Comparison of ENCODE assay signal across 8 cellular contexts in genomic region chr18:3447035-3447894, GRCh38. TPM values are rescaled to one million over a fixed set of nuclear protein-coding genes. Genes with fewer than 3 reads are reported as not detected.
DNase-seq lines count a peak whose midpoint lies in the region; ATAC-seq and TF ChIP-seq lines count a peak whose summit lies in the region.

No MANE protein-coding gene starts in this region.

- ATAC-seq in GM19395 (IDR thresholded peaks at IDR 0.05; ENCODE audit: unreplicated experiment), result no peak

- H3K56ac ChIP-seq in H9 (ENCODE audit: insufficient read length, low read depth, low read length), result peak overlapping the region; percentile 94

- H3K4ac ChIP-seq in H9 (ENCODE audit: low read depth, low read length) (peak overlapping the region; percentile 87; the same call in 1 of the 2 replicates), neuronal stem cell (ENCODE audit: low read length) (no peak overlapping the region)

- H4K20me1 ChIP-seq in H9 (ENCODE audit: control insufficient read depth, insufficient read depth, insufficient read length), result no peaks in the 10 kb centered on the region

- H3K27me3 Mint-ChIP-seq in H9 (ENCODE audit: low read depth), result peaks cover 2% of the 10 kb centered on the region; the same call in 1 of the 2 replicates

- no peak overlapping the region for H2BK20ac ChIP-seq in H9 (ENCODE audit: low read depth, low read length, poor library complexity, severe bottlenecking)

- H3K14ac ChIP-seq in H9 (ENCODE audit: insufficient read depth, low read length) (peak overlapping the region; percentile 93), neuronal stem cell (ENCODE audit: low read length) (no peak overlapping the region)

- peak overlapping the region; percentile 87 for H3T11ph ChIP-seq in H9 (ENCODE audit: low read length)

- TF ChIP-seq CTCF in H9 (conservative IDR thresholded peaks at IDR 0.05) (no peak), VCaP (conservative IDR thresholded peaks at IDR 0.05) (no peak), esophagus muscularis mucosa (IDR thresholded peaks at IDR 0.05) (no peak)

- H3K9me3 Mint-ChIP-seq in H9, result peaks cover under 1 to 8% of the 10 kb centered on the region in 2 experiments; a peak in 3 of 5 replicates

- H3K27ac Mint-ChIP-seq in H9, result peak overlapping the region; percentile 100

- DNase-seq in H9 (peak; percentile 50), esophagus muscularis mucosa (ENCODE audit: extremely low spot score) (no peak), neuronal stem cell (ENCODE audit: low spot score) (no peak), DMS114 treated with DMSO at 0.1 percent for 48 hours (lab: John Stamatoyannopoulos, UW; ENCODE audit: unreplicated experiment) (no peak), MV-4-11 (lab: John Stamatoyannopoulos, UW) (no peak)

- H3K18ac ChIP-seq in H9 (ENCODE audit: insufficient read length, low read depth, low read length) (peak overlapping the region; percentile 97), neuronal stem cell (ENCODE audit: low read length) (peak overlapping the region; percentile 5)

- H3K4me2 ChIP-seq in H9 (ENCODE audit: insufficient read depth, insufficient read length, low read length) (peak overlapping the region; percentile 85), neuronal stem cell (ENCODE audit: insufficient read depth, low read length, poor library complexity, severe bottlenecking) (peak overlapping the region; percentile 88)

- H3K4me1 ChIP-seq in ACC112 (ENCODE audit: control insufficient read depth, insufficient read depth, low read length, unreplicated experiment), result peaks cover 14% of the 10 kb centered on the region
- peaks cover 13% of the 10 kb centered on the region for H3K4me1 ChIP-seq in H9 (ENCODE audit: insufficient read depth, low read length)
- H3K4me1 ChIP-seq in esophagus muscularis mucosa, result peaks cover 9 to 14% (median 12%) of the 10 kb centered on the region in 4 donors
- H3K4me1 ChIP-seq in neuronal stem cell (ENCODE audit: control insufficient read depth in 2 of 2, insufficient read depth in 1 of 2, low read depth in 1 of 2, low read length in 2 of 2), result peaks cover 8% of the 10 kb centered on the region in 2 donors

- H3K9me3 ChIP-seq in H9 (ENCODE audit: control insufficient read depth, low read depth, low read length), result no peaks in the 10 kb centered on the region
- H3K9me3 ChIP-seq in esophagus muscularis mucosa, result no peaks in the 10 kb centered on the region
- no peaks in the 10 kb centered on the region for H3K9me3 ChIP-seq in neuronal stem cell (replicated peaks in 1 of 2; ENCODE audit: control insufficient read depth in 2 of 2, insufficient read depth in 1 of 2, low read depth in 1 of 2, low read length in 2 of 2)

- peak overlapping the region; percentile 92 for H4K5ac ChIP-seq in H9 (ENCODE audit: insufficient read length, low read depth, low read length)

- H2AK5ac ChIP-seq in H9 (ENCODE audit: insufficient read length, low read length), result peak overlapping the region; percentile 35
- H2AK5ac ChIP-seq in neuronal stem cell (ENCODE audit: low read depth, low read length), result no peak overlapping the region

- H2BK12ac ChIP-seq in H9 (ENCODE audit: insufficient read length, low read depth, low read length), result peak overlapping the region; percentile 97
- no peak overlapping the region for H2BK12ac ChIP-seq in neuronal stem cell (ENCODE audit: low read length)

- H3K9ac ChIP-seq in H9 (ENCODE audit: extremely low read depth, insufficient read length, low read length), result peak overlapping the region; percentile 94
- H3K9ac ChIP-seq in neuronal stem cell (ENCODE audit: low read depth, low read length, poor library complexity), result no peak overlapping the region

- no peak for TF ChIP-seq EP300 in esophagus muscularis mucosa (IDR thresholded peaks at IDR 0.05)

- H2AFZ ChIP-seq in ACC112 (ENCODE audit: low read length, unreplicated experiment) (peak overlapping the region; percentile 45), H9 (ENCODE audit: low read length) (no peak overlapping the region), neuronal stem cell (ENCODE audit: low read length) (peak overlapping the region; percentile 48)

- no CpG with 5 or more reads among the region's 22 CpGs for WGBS in H9 (ENCODE audit: extremely low coverage, insufficient read length, low lambda C conversion rate)
- WGBS in esophagus muscularis mucosa, result 3% methylated on average over 22 of the region's 22 CpGs
- no CpG with 5 or more reads among the region's 22 CpGs for WGBS in neuronal stem cell (ENCODE audit: extremely low coverage in 2 of 2, insufficient read length in 2 of 2, insufficient replicate concordance in 1 of 2), 2 donors

- H3K27ac ChIP-seq in ACC112 (ENCODE audit: low read depth, low read length), result peak overlapping the region; percentile 99
- H3K27ac ChIP-seq in H9 (ENCODE audit: insufficient read length, low read depth, low read length), result peak overlapping the region; percentile 99
- peak overlapping the region; percentile 96 for H3K27ac ChIP-seq in VCaP
- peak overlapping the region; percentile 98 to 100 (median 98) for H3K27ac ChIP-seq in esophagus muscularis mucosa (replicated peaks in 1 of 4)
- H3K27ac ChIP-seq in neuronal stem cell (replicated peaks; ENCODE audit: low read length), result peak overlapping the region; percentile 96

- intact Hi-C loops in esophagus muscularis mucosa (cut with DNase I), result loop anchor here (10.0 kb wide), 2 partner anchors 102 to 792 kb away; partner anchors contain the start of gene SMCHD1

- H3K79me2 ChIP-seq in ACC112 (ENCODE audit: control insufficient read depth, insufficient read depth, low read length, unreplicated experiment), result peaks cover 31% of the 10 kb centered on the region
- H3K79me2 ChIP-seq in H9 (ENCODE audit: insufficient read depth, low read length), result peaks cover 26% of the 10 kb centered on the region; the same call in 1 of the 2 replicates

- H3K79me1 ChIP-seq in H9 (ENCODE audit: insufficient read depth, low read depth, low read length, poor library complexity, severe bottlenecking) (no peaks in the 10 kb centered on the region), neuronal stem cell (ENCODE audit: low read depth, low read length) (no peaks in the 10 kb centered on the region)

- peaks cover 14 to 21% (median 20%) of the 10 kb centered on the region in 3 experiments for H3K36me3 Mint-ChIP-seq in H9 (ENCODE audit: insufficient read depth in 1 of 3, low read depth in 3 of 3)

- H2BK15ac ChIP-seq in H9 (ENCODE audit: low read depth, low read length) (no peak overlapping the region), neuronal stem cell (ENCODE audit: low read length) (no peak overlapping the region)

- H2BK5ac ChIP-seq in H9 (ENCODE audit: insufficient read length, low read length) (peak overlapping the region; percentile 76), neuronal stem cell (ENCODE audit: low read length) (no peak overlapping the region)

- peak overlapping the region; percentile 15 for H3K23ac ChIP-seq in H9 (ENCODE audit: insufficient read length, low read depth, low read length)
- no peak overlapping the region for H3K23ac ChIP-seq in neuronal stem cell (ENCODE audit: low read depth, low read length, poor library complexity)

- peaks cover 33 to 44% of the 10 kb centered on the region in 2 experiments for H3K4me1 Mint-ChIP-seq in H9

- H2BK120ac ChIP-seq in H9 (ENCODE audit: low read depth, low read length, poor library complexity, severe bottlenecking) (peak overlapping the region; percentile 96), neuronal stem cell (ENCODE audit: low read depth, low read length) (no peak overlapping the region)

- H4K8ac ChIP-seq in H9 (replicated peaks; ENCODE audit: insufficient read length, low read depth, low read length) (no peak overlapping the region), neuronal stem cell (ENCODE audit: low read depth, low read length) (no peak overlapping the region)

- H4K91ac ChIP-seq in H9 (ENCODE audit: insufficient read length, low read depth, low read length), result peak overlapping the region; percentile 70
- H4K91ac ChIP-seq in neuronal stem cell (ENCODE audit: low read depth, low read length, poor library complexity), result peak overlapping the region; percentile 35

- H3K36me3 ChIP-seq in ACC112 (ENCODE audit: insufficient read depth, low read length), result no peaks in the 10 kb centered on the region
- no peaks in the 10 kb centered on the region for H3K36me3 ChIP-seq in esophagus muscularis mucosa
- no peaks in the 10 kb centered on the region for H3K36me3 ChIP-seq in neuronal stem cell (replicated peaks in 1 of 2; ENCODE audit: control insufficient read depth in 2 of 2, insufficient read depth in 2 of 2, low read length in 2 of 2)

- TF ChIP-seq POLR2A in esophagus muscularis mucosa (IDR thresholded peaks at IDR 0.05; ENCODE audit: low read depth), result no peak

- H3K4me3 ChIP-seq in ACC112 (ENCODE audit: low read depth, low read length) (peak overlapping the region; percentile 96), esophagus muscularis mucosa (peak overlapping the region; percentile 69 to 96 (median 90)), neuronal stem cell (ENCODE audit: low read length in 2 of 2) (peak overlapping the region; percentile 69 to 75)

- H3K23me2 ChIP-seq in H9 (ENCODE audit: insufficient read length, low read depth, low read length, poor library complexity, severe bottlenecking), result peaks cover 15% of the 10 kb centered on the region

- H3K4me3 Mint-ChIP-seq in H9, result peak overlapping the region; percentile 98 to 99

- H3K27me3 ChIP-seq in ACC112 (ENCODE audit: insufficient read depth, low read length), result no peaks in the 10 kb centered on the region
- H3K27me3 ChIP-seq in H9 (ENCODE audit: insufficient read depth, low read length), result no peaks in the 10 kb centered on the region
- H3K27me3 ChIP-seq in esophagus muscularis mucosa, result no peaks in the 10 kb centered on the region
- no peaks in the 10 kb centered on the region for H3K27me3 ChIP-seq in neuronal stem cell (ENCODE audit: control insufficient read depth in 3 of 3, insufficient read depth in 3 of 3, low read depth in 1 of 3, low read length in 3 of 3)

RNA-seq across cellular contexts. Expression of gene TGIF1, which starts 2.7 kb away (rescaled TPM):
- total RNA-seq in H9 (2021), result 251 and 261 TPM in 2 replicates
- total RNA-seq in esophagus muscularis mucosa, result 100 to 1,000 TPM in 1 of 4 donors, 10 to 100 TPM in 3; 48.2 to 142 (median 64.0) TPM
- polyA plus RNA-seq in neuronal stem cell (2013, experiment 1 of 2), result 85.8 TPM
- 86.4 TPM for polyA plus RNA-seq in neuronal stem cell (2013, experiment 2 of 2)
